In genomic region chr17:70181866-70182265, GRCh38 we compare ENCODE assay signal across 1 cellular context.
TF ChIP-seq lines count a peak whose summit lies in the region.

No MANE protein-coding gene starts in this region.

TF ChIP-seq in SK-N-SH treated with all-trans-retinoic acid at 6 μM for 48 hours, 23 proteins besides CTCF, POLR2A, EP300 and RAD21 (continued from another document):
- TF ChIP-seq, protein P1, sequence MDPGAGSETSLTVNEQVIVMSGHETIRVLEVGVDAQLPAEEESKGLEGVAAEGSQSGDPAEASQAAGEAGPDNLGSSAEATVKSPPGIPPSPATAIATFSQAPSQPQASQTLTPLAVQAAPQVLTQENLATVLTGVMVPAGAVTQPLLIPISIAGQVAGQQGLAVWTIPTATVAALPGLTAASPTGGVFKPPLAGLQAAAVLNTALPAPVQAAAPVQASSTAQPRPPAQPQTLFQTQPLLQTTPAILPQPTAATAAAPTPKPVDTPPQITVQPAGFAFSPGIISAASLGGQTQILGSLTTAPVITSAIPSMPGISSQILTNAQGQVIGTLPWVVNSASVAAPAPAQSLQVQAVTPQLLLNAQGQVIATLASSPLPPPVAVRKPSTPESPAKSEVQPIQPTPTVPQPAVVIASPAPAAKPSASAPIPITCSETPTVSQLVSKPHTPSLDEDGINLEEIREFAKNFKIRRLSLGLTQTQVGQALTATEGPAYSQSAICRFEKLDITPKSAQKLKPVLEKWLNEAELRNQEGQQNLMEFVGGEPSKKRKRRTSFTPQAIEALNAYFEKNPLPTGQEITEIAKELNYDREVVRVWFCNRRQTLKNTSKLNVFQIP (CRISPR knock-in tag; IDR thresholded peaks at IDR 0.05; ENCODE audit: borderline replicate concordance, low read depth), result no peak
- no peak for TF ChIP-seq BACH2 (CRISPR knock-in tag; IDR thresholded peaks at IDR 0.05; ENCODE audit: borderline replicate concordance)
- TF ChIP-seq, protein P2, sequence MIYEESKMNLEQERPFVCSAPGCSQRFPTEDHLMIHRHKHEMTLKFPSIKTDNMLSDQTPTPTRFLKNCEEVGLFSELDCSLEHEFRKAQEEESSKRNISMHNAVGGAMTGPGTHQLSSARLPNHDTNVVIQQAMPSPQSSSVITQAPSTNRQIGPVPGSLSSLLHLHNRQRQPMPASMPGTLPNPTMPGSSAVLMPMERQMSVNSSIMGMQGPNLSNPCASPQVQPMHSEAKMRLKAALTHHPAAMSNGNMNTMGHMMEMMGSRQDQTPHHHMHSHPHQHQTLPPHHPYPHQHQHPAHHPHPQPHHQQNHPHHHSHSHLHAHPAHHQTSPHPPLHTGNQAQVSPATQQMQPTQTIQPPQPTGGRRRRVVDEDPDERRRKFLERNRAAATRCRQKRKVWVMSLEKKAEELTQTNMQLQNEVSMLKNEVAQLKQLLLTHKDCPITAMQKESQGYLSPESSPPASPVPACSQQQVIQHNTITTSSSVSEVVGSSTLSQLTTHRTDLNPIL (CRISPR knock-in tag; IDR thresholded peaks at IDR 0.05; ENCODE audit: low read depth), result no peak
- TF ChIP-seq TCF4 (CRISPR knock-in tag; IDR thresholded peaks at IDR 0.05; ENCODE audit: borderline replicate concordance), result no peak
- no peak for TF ChIP-seq CSDC2 (CRISPR knock-in tag; IDR thresholded peaks at IDR 0.05)
